Comparison of ENCODE assay signal across 16 cellular contexts in the genomic region with DNA sequence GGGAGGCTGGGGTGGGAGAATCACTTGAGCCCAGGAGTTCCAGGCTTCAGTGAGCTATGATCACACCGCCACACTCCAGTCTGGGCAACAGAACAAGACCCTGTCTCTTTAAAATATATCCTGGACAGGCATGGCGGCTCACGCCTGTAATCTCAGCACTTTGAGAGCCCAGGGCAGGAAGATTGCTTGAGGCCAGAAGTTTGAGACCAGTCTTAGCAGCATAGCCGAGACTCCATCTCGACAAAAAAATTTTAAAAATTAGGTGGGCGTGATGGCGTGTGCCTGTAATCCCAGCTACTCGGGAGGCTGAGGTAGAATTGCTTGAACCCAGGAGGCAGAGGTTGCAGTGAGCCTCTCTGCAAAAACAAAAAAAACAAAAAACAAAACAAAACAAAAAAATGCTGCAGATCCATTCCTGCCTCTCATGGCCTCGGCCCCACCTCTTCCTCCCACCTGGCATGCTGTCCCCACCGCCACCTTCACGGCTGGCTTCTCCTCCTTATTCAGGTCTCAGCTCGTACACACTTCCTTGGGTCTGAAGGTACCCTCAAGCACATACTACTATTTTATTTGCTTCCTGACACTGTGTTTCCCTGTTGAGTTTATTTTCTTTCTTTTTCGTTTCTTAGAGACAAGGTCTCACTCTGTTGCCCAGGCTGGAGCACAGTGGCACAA. TPM values are rescaled to one million over a fixed set of nuclear protein-coding genes. Genes with fewer than 3 reads are reported as not detected.
A peak's percentile ranks its signal among the peaks of the same experiment; 100 is the strongest.
DNase-seq lines count a peak whose midpoint lies in the region; ATAC-seq and TF ChIP-seq lines count a peak whose summit lies in the region.
"Had no signal": no experiment of that assay in that cellular context is flagged by ENCODE, and none has a peak within 500 bp of the region (broad histone marks: within the 10 kb centered on the region; RNA-seq: fewer than 3 reads in every experiment).

No MANE protein-coding gene starts in this region.

- DNase-seq in activated naive CD4-positive, alpha-beta T cell treated with Interleukin-2 at 50 U/mL for 16 hours, result no peak
- DNase-seq in activated B cell treated with CpG ODN at 0.5 μM for 24 hours (no peak), left kidney (ENCODE audit: low read depth, low spot score) (peak; percentile 57), H7 (no peak)
- DNase-seq: activated CD8-positive, alpha-beta memory T cell treated with anti-CD3 and anti-CD28 coated beads, Interleukin-2, amount 50 U/mL, for 4 hours; amygdala; NCI-H1694; NCI-H446 treated with DMSO at 0.1 percent for 48 hours; testis had no signal

- H3K27ac ChIP-seq in thymus (ENCODE audit: low read depth), result peak overlapping the region; percentile 74
- H3K27ac ChIP-seq: testis had no signal

- peaks cover 4% of the 10 kb centered on the region for H3K36me3 Mint-ChIP-seq in activated naive CD4-positive, alpha-beta T cell treated with anti-CD3 and anti-CD28 coated beads, Interleukin-2, amount 50 U/mL, for 24 hours
- H3K36me3 Mint-ChIP-seq in activated B cell treated with CpG ODN at 0.5 μM for 24 hours (ENCODE audit: low read depth), result peaks cover 24% of the 10 kb centered on the region

- H3K27ac Mint-ChIP-seq in activated naive CD4-positive, alpha-beta T cell treated with anti-CD3 and anti-CD28 coated beads, Interleukin-2, amount 50 U/mL, for 24 hours, result peak overlapping the region; percentile 96
- H3K27ac Mint-ChIP-seq in activated B cell treated with CpG ODN at 0.5 μM for 24 hours, result peak overlapping the region; percentile 92

- peaks cover 55% of the 10 kb centered on the region for H3K4me1 Mint-ChIP-seq in activated naive CD4-positive, alpha-beta T cell treated with anti-CD3 and anti-CD28 coated beads, Interleukin-2, amount 50 U/mL, for 24 hours
- H3K4me1 Mint-ChIP-seq in activated B cell treated with CpG ODN at 0.5 μM for 24 hours, result peaks cover 60% of the 10 kb centered on the region

- H3K27me3 Mint-ChIP-seq in activated naive CD4-positive, alpha-beta T cell treated with anti-CD3 and anti-CD28 coated beads, Interleukin-2, amount 50 U/mL, for 24 hours, result no peaks in the 10 kb centered on the region
- no peaks in the 10 kb centered on the region for H3K27me3 Mint-ChIP-seq in activated B cell treated with CpG ODN at 0.5 μM for 24 hours

- H3K4me1 ChIP-seq in thymus (ENCODE audit: control insufficient read depth, insufficient read depth, low read length), result peaks cover 41% of the 10 kb centered on the region

- no peaks in the 10 kb centered on the region for H3K9me3 Mint-ChIP-seq in activated naive CD4-positive, alpha-beta T cell treated with anti-CD3 and anti-CD28 coated beads, Interleukin-2, amount 50 U/mL, for 24 hours
- H3K9me3 Mint-ChIP-seq in activated B cell treated with CpG ODN at 0.5 μM for 24 hours, result no peaks in the 10 kb centered on the region

- ATAC-seq in activated B cell treated with CpG ODN at 0.5 μM for 24 hours (ENCODE audit: low read depth), result no peak
- no peak for ATAC-seq in GM18868 (IDR thresholded peaks at IDR 0.05; ENCODE audit: unreplicated experiment)
- ATAC-seq in HG03045 (IDR thresholded peaks at IDR 0.05; ENCODE audit: unreplicated experiment), result no peak
- ATAC-seq: mucosa of descending colon had no signal

- H3K27me3 ChIP-seq in thymus (ENCODE audit: control insufficient read depth, insufficient read depth) (no peaks in the 10 kb centered on the region), H7 (ENCODE audit: control insufficient read depth, insufficient read depth, low read length) (no peaks in the 10 kb centered on the region)
- H3K27me3 ChIP-seq: testis had no signal

- peak overlapping the region; percentile 62 for H3K4me3 Mint-ChIP-seq in activated naive CD4-positive, alpha-beta T cell treated with anti-CD3 and anti-CD28 coated beads, Interleukin-2, amount 50 U/mL, for 24 hours
- peak overlapping the region; percentile 32 for H3K4me3 Mint-ChIP-seq in activated B cell treated with CpG ODN at 0.5 μM for 24 hours

- H3K9me3 ChIP-seq in thymus (ENCODE audit: control insufficient read depth), result peaks cover 4% of the 10 kb centered on the region
- H3K9me3 ChIP-seq: mucosa of descending colon, testis had no signal

- TF ChIP-seq CTCF in activated B cell treated with CpG ODN at 0.5 μM for 24 hours (IDR thresholded peaks at IDR 0.05), result no peak

- POLR2A ChIA-PET in activated B cell treated with CpG ODN at 0.5 μM for 24 hours (lab: Charles Lee), result interaction anchor here (5.2 to 9.5 kb wide), 2 partner anchors 14 to 30 kb away, joined by 33 to 107 read pairs; partner anchors contain the start of gene IL27RA

- H3K36me3 ChIP-seq in thymus (ENCODE audit: control insufficient read depth, insufficient read depth), result peaks cover 12% of the 10 kb centered on the region
- no peaks in the 10 kb centered on the region; the same call in 1 of the 2 replicates for H3K36me3 ChIP-seq in H7 (replicated peaks; ENCODE audit: control insufficient read depth, insufficient read depth, low read length)

- CTCF ChIA-PET in activated B cell treated with CpG ODN at 0.5 μM for 24 hours (lab: Charles Lee), result no interaction called here

- intact Hi-C loops in activated B cell treated with CpG ODN at 0.5 μM for 24 hours (cut with micrococcal nuclease), result loop anchor here (10.0 kb wide), 1 partner anchor 846 kb away; the partner anchor contains the start of genes IER2 and STX10

- 83% methylated on average over 13 of the region's 13 CpGs for WGBS in thymus

- H3K4me3 ChIP-seq in thymus (ENCODE audit: low read length), result no peak overlapping the region
- no peak overlapping the region for H3K4me3 ChIP-seq in H7 (ENCODE audit: insufficient read depth, low read depth, low read length)
- H3K4me3 ChIP-seq: mucosa of descending colon, testis had no signal

RNA-seq across cellular contexts. Expression of gene RFX1, which starts 5.3 kb away (rescaled TPM):
- 19.0 and 19.9 TPM in 2 replicates for total RNA-seq in activated B cell treated with CpG ODN at 0.5 μM for 24 hours
- polyA plus RNA-seq in thymus, result 5.7 TPM
- 6.4 and 6.9 TPM in 2 replicates for total RNA-seq in H7 (2014; rRNA removed; shearing (Covaris generic))

RNA-seq across cellular contexts. Expression of gene RLN3, which starts 27.1 kb away (rescaled TPM):
- not detected in 2 replicates for total RNA-seq in activated B cell treated with CpG ODN at 0.5 μM for 24 hours
- 0.18 TPM for polyA plus RNA-seq in thymus
- total RNA-seq in H7 (2014; rRNA removed; shearing (Covaris generic)), result not detected in 2 replicates
- total RNA-seq: glomerular endothelial cell, mucosa of descending colon, SK-MEL-5, testis had no signal

RNA-seq across cellular contexts. Expression of gene IL27RA, which starts 30.7 kb away (rescaled TPM):
- 34.5 and 34.6 TPM in 2 replicates for total RNA-seq in activated B cell treated with CpG ODN at 0.5 μM for 24 hours
- 19.1 TPM for polyA plus RNA-seq in thymus
- total RNA-seq in H7 (2014; rRNA removed; shearing (Covaris generic)), result 8.8 and 10.1 TPM in 2 replicates

RNA-seq across cellular contexts. Expression of gene DCAF15, which starts 48.5 kb away (rescaled TPM):
- 71.4 and 83.4 TPM in 2 replicates for total RNA-seq in activated B cell treated with CpG ODN at 0.5 μM for 24 hours
- polyA plus RNA-seq in thymus, result 95.4 TPM
- total RNA-seq in H7 (2014; rRNA removed; shearing (Covaris generic)), result 73.3 and 92.9 TPM in 2 replicates
